10 cellular contexts compared by ENCODE assay signal in the genomic region with DNA sequence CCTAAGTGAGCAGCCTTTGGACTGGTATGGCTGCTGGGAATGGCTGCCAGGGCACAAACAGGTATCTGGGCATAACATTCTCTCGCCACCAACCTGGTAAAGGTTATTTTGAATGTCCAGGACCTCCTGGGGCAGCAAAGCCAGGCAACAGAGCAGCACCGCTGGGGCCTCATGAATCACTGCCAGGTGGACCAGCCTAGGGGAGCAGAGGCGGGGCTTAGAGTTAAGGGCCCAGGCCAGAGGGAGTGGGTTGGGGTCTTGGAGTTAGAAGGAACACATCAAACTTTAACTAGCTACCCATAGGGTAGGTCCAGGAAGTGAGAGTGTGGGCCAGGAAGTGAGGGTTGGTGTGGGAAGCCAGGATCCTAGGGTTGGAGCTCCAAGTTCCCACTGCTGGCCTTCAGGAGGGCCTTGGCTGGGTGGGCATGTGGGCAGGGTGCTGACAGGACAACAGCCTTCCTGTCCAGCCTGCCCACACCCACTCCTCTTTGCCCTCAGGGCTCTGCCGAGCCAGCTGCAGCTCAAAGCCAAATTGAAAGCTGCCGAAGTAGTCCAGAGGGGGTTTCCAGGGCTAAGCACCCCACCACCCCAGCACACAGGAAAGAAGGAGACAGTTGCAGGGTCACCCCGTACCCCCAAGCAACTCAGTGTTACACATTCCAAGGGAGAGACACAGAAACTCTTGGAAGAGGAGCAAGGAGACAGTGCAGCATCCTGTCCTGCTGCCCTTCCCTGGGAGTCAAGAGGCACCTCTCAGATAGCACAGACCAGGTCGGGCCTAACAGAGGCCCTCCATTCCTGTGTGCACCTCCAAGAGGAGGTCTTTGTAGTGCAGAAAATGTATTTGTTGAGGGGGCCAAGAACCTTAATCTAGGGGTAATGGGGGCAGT. TPM values are rescaled to one million over a fixed set of nuclear protein-coding genes. Genes with fewer than 3 reads are reported as not detected.
DNase-seq lines count a peak whose midpoint lies in the region; ATAC-seq, FAIRE-seq and TF ChIP-seq lines count a peak whose summit lies in the region.
"Had no signal": no experiment of that assay in that cellular context is flagged by ENCODE, and none has a peak within 500 bp of the region (broad histone marks: within the 10 kb centered on the region; RNA-seq: fewer than 3 reads in every experiment).

No MANE protein-coding gene starts in this region.

- H3K14ac ChIP-seq in H1 (ENCODE audit: insufficient read length): no peak overlapping the region

- H3K4me3 ChIP-seq in Caco-2 (ENCODE audit: low read depth, low read length): peak overlapping the region; percentile 71; the same call in 1 of the 2 replicates
- peak overlapping the region; percentile 81 for H3K4me3 ChIP-seq in NB4 (ENCODE audit: low read depth, low read length)
- H3K4me3 ChIP-seq in H1 (ENCODE audit: extremely low read depth in 1 of 4, insufficient read depth in 2 of 4, low read depth in 3 of 4, low read length in 4 of 4): peak overlapping the region in 3 of 4 experiments; percentile 10 to 80 (median 19); a peak in 4 of 8 replicates
- no peak overlapping the region for H3K4me3 ChIP-seq in HAP-1

- peaks cover 0 to 10% of the 10 kb centered on the region in 2 experiments; a peak in 1 of 4 replicates for H3K79me2 ChIP-seq in H1 (ENCODE audit: control insufficient read depth in 1 of 2, insufficient read depth in 2 of 2, low read length in 2 of 2)

- BruUV-seq in Caco-2 (replicated peaks; lab: Mats Ljungman, UMichigan): no TSS peak

- no peak overlapping the region; the same call in 1 of the 2 replicates for H2BK15ac ChIP-seq in H1 (ENCODE audit: low read length)

- peak overlapping the region; percentile 60; the same call in 1 of the 2 replicates for H2BK5ac ChIP-seq in H1 (ENCODE audit: low read depth, low read length)

- H3K23me2 ChIP-seq in H1 (ENCODE audit: low read depth, low read length): peaks cover 9% of the 10 kb centered on the region

- TF ChIP-seq RAD21 in H1 (IDR thresholded peaks at IDR 0.05 in 1 of 2, conservative IDR thresholded peaks at IDR 0.05 in 1 of 2; ENCODE audit: low read depth in 2 of 2, low read length in 2 of 2): no peak

- H3K9me3 Mint-ChIP-seq in Caco-2 (ENCODE audit: unreplicated experiment) (no peaks in the 10 kb centered on the region), osteocyte (ENCODE audit: unreplicated experiment) (no peaks in the 10 kb centered on the region)

- no peak for FAIRE-seq in H1 (lab: Jason Lieb, UNC)

- H3K79me1 ChIP-seq in H1 (ENCODE audit: low read depth, low read length): peaks cover 7% of the 10 kb centered on the region; the same call in 1 of the 2 replicates

- intact Hi-C loops in Caco-2 (cut with micrococcal nuclease; ENCODE audit: unreplicated experiment): no loop called here

- in situ Hi-C loops in HAP-1 (cut with MboI; ENCODE audit: low sequenced_read_pairs) (no loop called here), GM13976 (cut with MboI; ENCODE audit: low sequenced_read_pairs, unreplicated experiment) (no loop called here)

- H3K4me2 ChIP-seq in H1 (ENCODE audit: insufficient read depth in 1 of 2, low read depth in 2 of 2, low read length in 2 of 2): peak overlapping the region; percentile 50 to 91

- H3K18ac ChIP-seq in H1 (ENCODE audit: extremely low read depth, low read length): no peak overlapping the region

- ATAC-seq in HG03095 (IDR thresholded peaks at IDR 0.05; ENCODE audit: unreplicated experiment): no peak
- no peak for ATAC-seq in HG03571 (IDR thresholded peaks at IDR 0.05; ENCODE audit: unreplicated experiment)
- ATAC-seq: gastrocnemius medialis had no signal

- H3K36me3 ChIP-seq in Caco-2 (ENCODE audit: control insufficient read depth, insufficient read depth, low read length) (peaks cover 1% of the 10 kb centered on the region; the same call in 1 of the 2 replicates), H1 (ENCODE audit: control insufficient read depth in 2 of 4, insufficient read depth in 4 of 4, low read length in 3 of 4) (peaks cover 3 to 10% (median 7%) of the 10 kb centered on the region in 4 experiments; a peak in 4 of 8 replicates), HAP-1 (replicated peaks) (no peaks in the 10 kb centered on the region; the same call in 1 of the 2 replicates)

- no peak overlapping the region for H2BK12ac ChIP-seq in H1 (ENCODE audit: low read depth, low read length)

- no peak for TF ChIP-seq CTCF in Caco-2 (IDR thresholded peaks at IDR 0.05; ENCODE audit: insufficient read depth in 1 of 2, low read depth in 1 of 2, low read length in 1 of 2, severe bottlenecking in 1 of 2, unreplicated experiment in 1 of 2)
- TF ChIP-seq CTCF in NB4 (IDR thresholded peaks at IDR 0.05; ENCODE audit: low read depth, low read length): no peak
- no peak for TF ChIP-seq CTCF in H1 (IDR thresholded peaks at IDR 0.05; ENCODE audit: control extremely low read depth in 1 of 3, insufficient read depth in 1 of 3, low read depth in 1 of 3, low read length in 3 of 3)
- TF ChIP-seq CTCF in osteocyte (IDR thresholded peaks at IDR 0.05): no peak
- no peak for TF ChIP-seq CTCF in GM13976 (IDR thresholded peaks at IDR 0.05; ENCODE audit: borderline replicate concordance, control extremely low read depth, extremely low read depth, insufficient read depth, missing control alignments)

- H3K4me3 Mint-ChIP-seq in Caco-2 (ENCODE audit: unreplicated experiment) (peak overlapping the region; percentile 93), osteocyte (ENCODE audit: unreplicated experiment) (peak overlapping the region; percentile 90)

- peaks cover 22% of the 10 kb centered on the region for H3K4me1 ChIP-seq in Caco-2
- peaks cover 6 to 33% (median 16%) of the 10 kb centered on the region in 4 experiments for H3K4me1 ChIP-seq in H1 (replicated peaks in 1 of 4; ENCODE audit: control insufficient read depth in 3 of 4, insufficient read depth in 4 of 4, low read length in 3 of 4)
- H3K4me1 ChIP-seq in HAP-1: peaks cover 12% of the 10 kb centered on the region

- TF ChIP-seq EP300 in H1 (IDR thresholded peaks at IDR 0.05; ENCODE audit: borderline replicate concordance in 1 of 2, low read depth in 2 of 2, low read length in 2 of 2): no peak

- H3K27ac Mint-ChIP-seq in Caco-2 (ENCODE audit: unreplicated experiment) (peak overlapping the region; percentile 49), osteocyte (ENCODE audit: unreplicated experiment) (peak overlapping the region; percentile 79)

- CTCF ChIA-PET in Caco-2 (lab: Charles Lee): interaction anchor here (0.6 kb wide), 2 partner anchors 590 to 650 kb away, joined by 3 to 5 read pairs; no protein-coding TSS in a partner anchor
- CTCF ChIA-PET in H1 (lab: Charles Lee; ENCODE audit: partially characterized antibody): interaction anchor here (0.7 to 19.0 kb wide), 14 partner anchors 8 to 167 kb away, joined by 3 to 330 read pairs (median 4); a partner anchor contains a TSS

- H3K36me3 Mint-ChIP-seq in Caco-2 (ENCODE audit: insufficient read depth, unreplicated experiment): peaks cover 23% of the 10 kb centered on the region
- peaks cover 15% of the 10 kb centered on the region for H3K36me3 Mint-ChIP-seq in osteocyte (ENCODE audit: unreplicated experiment)

- no peak overlapping the region for H4K8ac ChIP-seq in H1 (ENCODE audit: extremely low read depth, insufficient read depth, low read length)

- H2AK5ac ChIP-seq in H1 (ENCODE audit: low read depth, low read length): 0 out of 2 replicates have a peak overlapping the region, but pooled peaks have one; percentile 42

- H3K9ac ChIP-seq in H1 (replicated peaks in 1 of 4; ENCODE audit: extremely low read depth in 1 of 4, low read depth in 3 of 4, low read length in 3 of 4): peak overlapping the region in 2 of 4 experiments; percentile 20 to 30; a peak in 2 of 7 replicates

- peaks cover 1 to 5% of the 10 kb centered on the region in 2 experiments for H4K20me1 ChIP-seq in H1 (replicated peaks in 1 of 2; ENCODE audit: control insufficient read depth in 1 of 2, insufficient read depth in 2 of 2, low read length in 2 of 2)

- DNase-seq in Caco-2: no peak
- no peak for DNase-seq in NB4 (ENCODE audit: low read depth)
- no peak for DNase-seq in H1 (ENCODE audit: low read depth in 1 of 2, low spot score in 2 of 2)
- DNase-seq in osteocyte (ENCODE audit: extremely low spot score, unreplicated experiment): no peak
- no peak for DNase-seq in HAP-1 (ENCODE audit: low spot score in 2 of 2)
- no peak for DNase-seq in GM13976 (ENCODE audit: low spot score)
- DNase-seq: gastrocnemius medialis had no signal

- no peaks in the 10 kb centered on the region for H3K27me3 ChIP-seq in Caco-2 (replicated peaks; ENCODE audit: control insufficient read depth, insufficient read depth, low read length)
- no peaks in the 10 kb centered on the region; a peak in 1 of 7 replicates for H3K27me3 ChIP-seq in H1 (replicated peaks in 1 of 4; ENCODE audit: control insufficient read depth in 3 of 4, extremely low read depth in 1 of 4, insufficient read depth in 3 of 4, low read length in 3 of 4)
- H3K27me3 ChIP-seq in HAP-1 (ENCODE audit: low read depth): no peaks in the 10 kb centered on the region
- H3K27me3 ChIP-seq: gastrocnemius medialis had no signal

- 77% methylated on average over 7 of the region's 7 CpGs; no CpG with 5 or more reads in 1 of the 2 experiments for WGBS in H1 (ENCODE audit: extremely low coverage in 1 of 2, insufficient coverage in 1 of 2, insufficient read length in 1 of 2, insufficient replicate concordance in 2 of 2, low coverage in 1 of 2, low lambda C conversion rate in 2 of 2, missing lambda C conversion rate in 1 of 2), 2 experiments

- POLR2A ChIA-PET in Caco-2 (lab: Charles Lee): no interaction called here
- POLR2A ChIA-PET in H1 (lab: Charles Lee; ENCODE audit: partially characterized antibody): interaction anchor here (0.6 to 15.1 kb wide), 8 partner anchors 8 to 676 kb away, joined by 3 to 581 read pairs (median 5); a partner anchor contains a TSS

- no peaks in the 10 kb centered on the region for H3K9me3 ChIP-seq in Caco-2
- H3K9me3 ChIP-seq in H1 (ENCODE audit: insufficient read depth in 2 of 2, low read depth in 1 of 2, low read length in 1 of 2): no peaks in the 10 kb centered on the region
- H3K9me3 ChIP-seq in HAP-1: no peaks in the 10 kb centered on the region
- H3K9me3 ChIP-seq: gastrocnemius medialis had no signal

- H3K27me3 Mint-ChIP-seq in Caco-2 (ENCODE audit: insufficient read depth, unreplicated experiment) (no peaks in the 10 kb centered on the region), osteocyte (ENCODE audit: unreplicated experiment) (no peaks in the 10 kb centered on the region)

- H3K56ac ChIP-seq in H1 (replicated peaks; ENCODE audit: insufficient read length, low read depth, low read length): no peak overlapping the region

- no peak overlapping the region for H2BK120ac ChIP-seq in H1 (replicated peaks; ENCODE audit: low read depth, low read length)

- peaks cover 20% of the 10 kb centered on the region for H3K4me1 Mint-ChIP-seq in Caco-2 (ENCODE audit: low read depth, unreplicated experiment)
- peaks cover 36% of the 10 kb centered on the region for H3K4me1 Mint-ChIP-seq in osteocyte (ENCODE audit: unreplicated experiment)

- no peak overlapping the region for H3K4ac ChIP-seq in H1 (replicated peaks; ENCODE audit: insufficient read length, low read depth, low read length)

- H4K91ac ChIP-seq in H1 (replicated peaks; ENCODE audit: insufficient read length, low read length): no peak overlapping the region

- H4K5ac ChIP-seq in H1 (ENCODE audit: insufficient read length, low read depth, low read length): no peak overlapping the region

- no peak overlapping the region for H3K23ac ChIP-seq in H1 (ENCODE audit: insufficient read length)

- no peak overlapping the region for H2BK20ac ChIP-seq in H1 (ENCODE audit: low read length)

- H3K27ac ChIP-seq in H1 (ENCODE audit: low read depth, low read length): peak overlapping the region; percentile 22; the same call in 1 of the 2 replicates
- H3K27ac ChIP-seq: gastrocnemius medialis had no signal

- H2AFZ ChIP-seq in H1 (ENCODE audit: low read length): no peak overlapping the region

- TF ChIP-seq POLR2A in NB4 (IDR thresholded peaks at IDR 0.05; ENCODE audit: extremely low read depth, insufficient read length) (no peak), H1 (IDR thresholded peaks at IDR 0.05; ENCODE audit: control extremely low read depth in 1 of 2, low read depth in 2 of 2, low read length in 2 of 2) (no peak)

RNA-seq across cellular contexts. Expression of a gene that starts 2.6 kb away (rescaled TPM):
- total RNA-seq in Caco-2 (2022): 8.4 and 10.1 TPM in 2 replicates
- 10.8 and 13.5 TPM in 2 replicates for total RNA-seq in H1 (2021; fragmentation: NEBNext Ultra II Directional; extraction: Animal tissue kit (Norgen Biotek cat#: 25700))
- polyA plus RNA-seq in H1 (2011; rRNA removed): 19.2 and 22.9 TPM in 2 replicates
- 18.8 TPM for polyA plus RNA-seq in H1 (2011; cell fraction: cytosol; rRNA removed)
- polyA plus RNA-seq in H1 (2011; cell fraction: nucleus; rRNA removed): 14.3 TPM
- polyA plus RNA-seq in H1 (2012, experiment 1 of 2): 12.7 to 17.1 TPM (median 13.6 TPM) in 4 replicates
- polyA plus RNA-seq in H1 (2012, experiment 2 of 2): 17.0 TPM
- 6.2 TPM for polyA plus RNA-seq in H1 (2013, experiment 1 of 2)
- 7.5 TPM for polyA plus RNA-seq in H1 (2013, experiment 2 of 2)
- 7.0 and 9.3 TPM in 2 replicates for polyA minus RNA-seq in H1 (2011; rRNA and poly(A)+ RNA removed)
- polyA minus RNA-seq in H1 (2011; cell fraction: cytosol; rRNA and poly(A)+ RNA removed): 7.8 TPM
- polyA minus RNA-seq in H1 (2011; cell fraction: nucleus; rRNA and poly(A)+ RNA removed): 12.2 TPM
- 11.1 and 13.1 TPM in 2 replicates for total RNA-seq in osteocyte

RNA-seq across cellular contexts. Expression of a gene that starts 5.4 kb away (rescaled TPM):
- total RNA-seq in Caco-2 (2022) (44.6 and 44.8 TPM in 2 replicates), osteocyte (77.0 and 88.4 TPM in 2 replicates)
- 29.5 and 32.3 TPM in 2 replicates for total RNA-seq in H1 (2021; fragmentation: NEBNext Ultra II Directional; extraction: Animal tissue kit (Norgen Biotek cat#: 25700))
- polyA plus RNA-seq in H1 (2011; rRNA removed): 65.0 and 73.7 TPM in 2 replicates
- 49.6 TPM for polyA plus RNA-seq in H1 (2011; cell fraction: cytosol; rRNA removed)
- polyA plus RNA-seq in H1 (2011; cell fraction: nucleus; rRNA removed): 90.4 TPM
- polyA plus RNA-seq in H1 (2012, experiment 1 of 2): 26.2 to 41.2 TPM (median 36.7 TPM) in 4 replicates
- polyA plus RNA-seq in H1 (2012, experiment 2 of 2): 48.9 TPM
- 43.7 TPM for polyA plus RNA-seq in H1 (2013, experiment 1 of 2)
- 43.6 TPM for polyA plus RNA-seq in H1 (2013, experiment 2 of 2)
- polyA minus RNA-seq in H1 (2011; rRNA and poly(A)+ RNA removed): 48.1 and 49.1 TPM in 2 replicates
- polyA minus RNA-seq in H1 (2011; cell fraction: cytosol; rRNA and poly(A)+ RNA removed): 21.4 TPM
- 25.3 TPM for polyA minus RNA-seq in H1 (2011; cell fraction: nucleus; rRNA and poly(A)+ RNA removed)

RNA-seq across cellular contexts. Expression of a gene that starts 7.5 kb away (rescaled TPM):
- total RNA-seq in Caco-2 (2022) (not detected in 2 replicates), osteocyte (0.08 TPM in 1 of 2 replicates, not detected in the other)
- 15.5 and 15.7 TPM in 2 replicates for total RNA-seq in H1 (2021; fragmentation: NEBNext Ultra II Directional; extraction: Animal tissue kit (Norgen Biotek cat#: 25700))
- 8.0 and 11.6 TPM in 2 replicates for polyA plus RNA-seq in H1 (2011; rRNA removed)
- 9.9 TPM for polyA plus RNA-seq in H1 (2011; cell fraction: cytosol; rRNA removed)
- polyA plus RNA-seq in H1 (2011; cell fraction: nucleus; rRNA removed): 22.6 TPM
- polyA plus RNA-seq in H1 (2012, experiment 1 of 2): 10.2 to 14.9 TPM (median 13.2 TPM) in 4 replicates
- 12.1 TPM for polyA plus RNA-seq in H1 (2012, experiment 2 of 2)
- polyA plus RNA-seq in H1 (2013, experiment 1 of 2): 7.8 TPM
- polyA plus RNA-seq in H1 (2013, experiment 2 of 2): 7.7 TPM
- polyA minus RNA-seq in H1 (2011; rRNA and poly(A)+ RNA removed): 8.8 and 10.7 TPM in 2 replicates
- 6.5 TPM for polyA minus RNA-seq in H1 (2011; cell fraction: cytosol; rRNA and poly(A)+ RNA removed)
- polyA minus RNA-seq in H1 (2011; cell fraction: nucleus; rRNA and poly(A)+ RNA removed): 6.2 TPM
- total RNA-seq: HT1080 had no signal

RNA-seq across cellular contexts. Expression of a gene that starts 15.8 kb away (rescaled TPM):
- 967 and 1,046 TPM in 2 replicates for total RNA-seq in Caco-2 (2022)
- 2,224 and 2,297 TPM in 2 replicates for total RNA-seq in H1 (2021; fragmentation: NEBNext Ultra II Directional; extraction: Animal tissue kit (Norgen Biotek cat#: 25700))
- polyA plus RNA-seq in H1 (2011; rRNA removed): 1,244 and 1,564 TPM in 2 replicates
- 1,987 TPM for polyA plus RNA-seq in H1 (2011; cell fraction: cytosol; rRNA removed)
- polyA plus RNA-seq in H1 (2011; cell fraction: nucleus; rRNA removed): 1,165 TPM
- 2,191 to 2,644 TPM (median 2,404 TPM) in 4 replicates for polyA plus RNA-seq in H1 (2012, experiment 1 of 2)
- polyA plus RNA-seq in H1 (2012, experiment 2 of 2): 384 TPM
- polyA plus RNA-seq in H1 (2013, experiment 1 of 2): 1,706 TPM
- polyA plus RNA-seq in H1 (2013, experiment 2 of 2): 1,654 TPM
- polyA minus RNA-seq in H1 (2011; rRNA and poly(A)+ RNA removed): 1,724 and 1,899 TPM in 2 replicates
- polyA minus RNA-seq in H1 (2011; cell fraction: cytosol; rRNA and poly(A)+ RNA removed): 850 TPM
- polyA minus RNA-seq in H1 (2011; cell fraction: nucleus; rRNA and poly(A)+ RNA removed): 610 TPM
- 509 and 527 TPM in 2 replicates for total RNA-seq in osteocyte

RNA-seq across cellular contexts. Expression of a gene that starts 39.3 kb away (rescaled TPM):
- total RNA-seq in Caco-2 (2022) (80.7 and 81.3 TPM in 2 replicates), osteocyte (130 and 135 TPM in 2 replicates)
- 187 and 196 TPM in 2 replicates for total RNA-seq in H1 (2021; fragmentation: NEBNext Ultra II Directional; extraction: Animal tissue kit (Norgen Biotek cat#: 25700))
- polyA plus RNA-seq in H1 (2011; rRNA removed): 558 and 626 TPM in 2 replicates
- 409 TPM for polyA plus RNA-seq in H1 (2011; cell fraction: cytosol; rRNA removed)
- 636 TPM for polyA plus RNA-seq in H1 (2011; cell fraction: nucleus; rRNA removed)
- 210 to 268 TPM (median 256 TPM) in 4 replicates for polyA plus RNA-seq in H1 (2012, experiment 1 of 2)
- 267 TPM for polyA plus RNA-seq in H1 (2012, experiment 2 of 2)
- 396 TPM for polyA plus RNA-seq in H1 (2013, experiment 1 of 2)
- 418 TPM for polyA plus RNA-seq in H1 (2013, experiment 2 of 2)
- polyA minus RNA-seq in H1 (2011; rRNA and poly(A)+ RNA removed): 456 and 664 TPM in 2 replicates
- 124 TPM for polyA minus RNA-seq in H1 (2011; cell fraction: cytosol; rRNA and poly(A)+ RNA removed)
- polyA minus RNA-seq in H1 (2011; cell fraction: nucleus; rRNA and poly(A)+ RNA removed): 168 TPM

Comparison
In these comparisons a context has a peak if more than half of its experiments do, and no peak if none do; other contexts are left out.
1. RNA of a gene that starts 7.5 kb away (total RNA-seq): 15.5 to 15.7 TPM in H1; not detected in Caco-2 and 0.08 TPM in osteocyte; every median in the first group is over 10 times any median in the second.